ENCODE assay signal across 6 cellular contexts in genomic region chr1:1318131-1318652, GRCh38. TPM values are rescaled to one million over a fixed set of nuclear protein-coding genes. Genes with fewer than 3 reads are reported as not detected.
DNase-seq lines count a peak whose midpoint lies in the region; ATAC-seq and TF ChIP-seq lines count a peak whose summit lies in the region.

No MANE protein-coding gene starts in this region.

- intact Hi-C loops in right lobe of liver (cut with DNase I) = no loop called here

- peaks cover 0 to 23% (median 14%) of the 10 kb centered on the region in 4 donors for H3K36me3 ChIP-seq in right lobe of liver

- WGBS in right lobe of liver (ENCODE audit: insufficient coverage, low coverage, low lambda C conversion rate, missing lambda C conversion rate) = 59% methylated on average over 7 of the region's 9 CpGs

- no peak for TF ChIP-seq POLR2A in right lobe of liver (IDR thresholded peaks at IDR 0.05)

- H3K27me3 ChIP-seq in right lobe of liver = no peaks in the 10 kb centered on the region

- no peak overlapping the region for H3K4me3 ChIP-seq in right lobe of liver

- peaks cover 0 to 19% (median 0%) of the 10 kb centered on the region in 4 donors for H3K4me1 ChIP-seq in right lobe of liver

- H3K27ac ChIP-seq in right lobe of liver = no peak overlapping the region

- DNase-seq in EL (peak; percentile 91), SW480 (ENCODE audit: low spot score) (peak; percentile 81), right lobe of liver (peak in 2 of 3 donors; percentile 75 to 76), OCI-M2 (lab: John Stamatoyannopoulos, UW; ENCODE audit: unreplicated experiment) (no peak), foreskin melanocyte (no peak)

- TF ChIP-seq CTCF in right lobe of liver (IDR thresholded peaks at IDR 0.05) = no peak

- peak; percentile 68 to 85 (median 82) for ATAC-seq in right lobe of liver
- ATAC-seq in HG03565 (IDR thresholded peaks at IDR 0.05; ENCODE audit: unreplicated experiment) = no peak

- H3K9me3 ChIP-seq in right lobe of liver = no peaks in the 10 kb centered on the region

RNA-seq across cellular contexts. Expression of gene INTS11, which starts 6.3 kb away (rescaled TPM):
- 10 to 100 TPM; 35.1 to 52.4 (median 43.5) TPM for total RNA-seq in right lobe of liver

RNA-seq across cellular contexts. Expression of gene CPTP, which starts 6.4 kb away (rescaled TPM):
- total RNA-seq in right lobe of liver = 10 to 100 TPM; 26.9 to 57.7 (median 33.1) TPM

RNA-seq across cellular contexts. Expression of gene PUSL1, which starts 9.8 kb away (rescaled TPM):
- 10 to 100 TPM in 2 of 6 experiments, 1 to 10 TPM in 4; 5.6 to 21.6 (median 8.4) TPM for total RNA-seq in right lobe of liver

RNA-seq across cellular contexts. Expression of gene ACAP3, which starts 10.5 kb away (rescaled TPM):
- total RNA-seq in right lobe of liver = 10 to 100 TPM; 20.1 to 28.0 (median 22.0) TPM

RNA-seq across cellular contexts. Expression of gene TAS1R3, which starts 12.9 kb away (rescaled TPM):
- 1 to 10 TPM in 2 of 6 experiments, under 1 TPM in 4; 0.10 to 2.7 (median 0.33) TPM for total RNA-seq in right lobe of liver

Comparison
In these comparisons a context has a peak if more than half of its experiments do, and no peak if none do; other contexts are left out.
1. DNase-seq: peak in EL (single experiment), SW480 (single experiment) and right lobe of liver (2 of 3); none in OCI-M2 (single experiment) and foreskin melanocyte (single experiment).